ENCODE assay signal across 2 cellular contexts in the genomic region with DNA sequence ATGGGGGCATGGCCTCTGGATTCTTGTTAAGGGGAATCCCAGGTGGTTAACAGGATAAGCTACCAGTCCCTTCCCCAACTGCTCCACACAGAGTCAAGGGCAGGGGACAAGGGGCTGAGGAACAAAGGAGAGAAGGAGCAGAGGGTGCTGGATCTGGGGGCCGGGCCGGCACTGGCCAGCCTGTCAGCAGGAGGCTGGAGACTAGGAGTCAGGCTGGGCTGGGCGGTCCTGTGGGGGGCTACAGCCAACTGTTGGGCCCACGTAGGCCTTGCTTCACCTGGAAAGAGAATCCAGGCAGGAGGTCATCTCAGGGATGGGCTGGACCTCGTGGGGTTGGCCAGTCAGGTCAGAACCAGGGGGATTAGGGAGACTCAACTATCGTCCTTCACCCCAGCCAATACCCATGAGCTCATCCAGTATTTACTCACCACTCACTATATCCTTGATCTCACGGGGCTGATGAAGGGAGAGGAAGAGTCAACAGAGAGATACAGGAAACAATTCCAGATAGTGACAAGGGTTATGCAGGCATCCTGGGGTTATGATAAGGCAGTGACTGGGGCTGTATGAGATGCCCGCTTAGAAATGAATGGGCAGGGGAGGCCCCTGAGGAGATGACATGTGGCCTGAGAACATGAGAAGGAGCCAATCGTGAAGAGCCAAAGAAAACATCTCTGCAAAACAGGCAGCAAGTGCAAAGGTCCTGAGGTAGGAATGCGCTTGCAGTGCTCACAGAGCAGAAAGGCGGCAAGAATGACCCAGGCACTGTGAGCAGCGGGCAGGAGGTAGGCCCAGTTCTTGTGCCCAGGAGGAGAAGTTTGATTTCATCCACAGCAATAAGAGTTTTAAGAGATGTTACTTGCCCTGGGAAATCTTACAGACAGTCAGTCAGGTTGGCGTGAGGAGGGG.
A peak's percentile ranks its signal among the peaks of the same experiment; 100 is the strongest.
TF ChIP-seq lines count a peak whose summit lies in the region.

No MANE protein-coding gene starts in this region.

TF ChIP-seq in WTC11, 78 proteins besides CTCF, POLR2A, EP300 and RAD21:
- no peak for TF ChIP-seq TP53 (CRISPR knock-in tag; IDR thresholded peaks at IDR 0.05)
- TF ChIP-seq, protein P1, sequence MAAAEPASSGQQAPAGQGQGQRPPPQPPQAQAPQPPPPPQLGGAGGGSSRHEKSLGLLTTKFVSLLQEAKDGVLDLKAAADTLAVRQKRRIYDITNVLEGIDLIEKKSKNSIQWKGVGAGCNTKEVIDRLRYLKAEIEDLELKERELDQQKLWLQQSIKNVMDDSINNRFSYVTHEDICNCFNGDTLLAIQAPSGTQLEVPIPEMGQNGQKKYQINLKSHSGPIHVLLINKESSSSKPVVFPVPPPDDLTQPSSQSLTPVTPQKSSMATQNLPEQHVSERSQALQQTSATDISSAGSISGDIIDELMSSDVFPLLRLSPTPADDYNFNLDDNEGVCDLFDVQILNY (CRISPR knock-in tag; IDR thresholded peaks at IDR 0.05): no peak
- 0 out of 2 replicates have a peak, but pooled peaks have one; percentile 30 for TF ChIP-seq GTF2I (CRISPR knock-in tag; conservative IDR thresholded peaks at IDR 0.05)

TF ChIP-seq in endothelial cell of umbilical vein, 7 proteins besides CTCF, POLR2A, EP300 and RAD21:
- TF ChIP-seq EZH2 (IDR thresholded peaks at IDR 0.05; ENCODE audit: borderline replicate concordance, low read depth, low read length, severe bottlenecking) (no peak), FOS (IDR thresholded peaks at IDR 0.05; ENCODE audit: borderline replicate concordance, insufficient read depth, low read length) (no peak), GATA2 (IDR thresholded peaks at IDR 0.05; ENCODE audit: insufficient read depth, insufficient read length, low read depth, low read length) (no peak), MYC (IDR thresholded peaks at IDR 0.05; ENCODE audit: low read depth, low read length) (no peak), JUN (IDR thresholded peaks at IDR 0.05; ENCODE audit: borderline replicate concordance, insufficient read depth, insufficient read length, low read depth) (no peak), POLR2AphosphoS5 (IDR thresholded peaks at IDR 0.05; ENCODE audit: insufficient read depth, low read depth, low read length) (no peak)
- TF ChIP-seq, protein P2, sequence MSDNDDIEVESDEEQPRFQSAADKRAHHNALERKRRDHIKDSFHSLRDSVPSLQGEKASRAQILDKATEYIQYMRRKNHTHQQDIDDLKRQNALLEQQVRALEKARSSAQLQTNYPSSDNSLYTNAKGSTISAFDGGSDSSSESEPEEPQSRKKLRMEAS (IDR thresholded peaks at IDR 0.05; ENCODE audit: insufficient read depth, insufficient read length): no peak
